Comparison of ENCODE assay signal across 8 cellular contexts in the genomic region with DNA sequence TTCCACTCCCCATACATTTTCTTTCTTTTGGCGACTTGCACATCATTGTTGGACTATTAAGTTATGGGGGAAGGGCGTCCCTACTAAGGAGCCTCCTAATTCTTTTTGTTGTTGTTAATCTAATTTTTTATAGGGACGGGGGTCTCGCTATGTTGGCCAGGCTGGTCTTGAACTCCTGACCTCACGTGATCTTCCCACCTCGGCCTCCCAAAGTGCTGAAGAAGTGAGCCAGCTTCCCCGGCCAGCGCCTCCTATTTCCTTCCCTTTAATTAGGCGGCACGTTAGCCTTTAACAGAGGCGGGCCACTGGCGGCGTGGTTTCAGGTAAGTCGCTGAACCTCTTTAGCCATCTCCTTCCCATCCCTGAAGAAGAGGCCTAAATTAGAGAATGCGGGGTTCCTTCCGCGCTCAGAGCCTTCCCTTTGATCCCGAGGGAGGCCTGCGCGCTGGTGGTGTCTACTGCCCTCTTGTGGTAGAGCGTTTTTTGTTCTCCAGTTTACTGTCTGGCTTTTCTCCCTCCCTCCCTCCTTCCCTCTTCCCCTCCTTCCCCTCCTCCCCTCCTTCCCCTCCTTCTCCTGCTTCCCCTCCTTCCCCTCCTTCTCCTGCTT. TPM values are rescaled to one million over a fixed set of nuclear protein-coding genes. Genes with fewer than 3 reads are reported as not detected.
DNase-seq lines count a peak whose midpoint lies in the region; ATAC-seq and TF ChIP-seq lines count a peak whose summit lies in the region.

No MANE protein-coding gene starts in this region.

- peak; percentile 82 to 94 for ATAC-seq in upper lobe of left lung (ENCODE audit: low FRiP score in 2 of 2)
- ATAC-seq in GM21723 (IDR thresholded peaks at IDR 0.05; ENCODE audit: unreplicated experiment) = no peak

- H3K36me3 ChIP-seq in SK-N-MC (ENCODE audit: insufficient read depth, low read length) = no peaks in the 10 kb centered on the region
- no peaks in the 10 kb centered on the region for H3K36me3 ChIP-seq in trophoblast cell (ENCODE audit: control insufficient read depth in 1 of 2, insufficient read depth in 2 of 2, low read length in 2 of 2)
- H3K36me3 ChIP-seq in upper lobe of left lung = no peaks in the 10 kb centered on the region

- peak; percentile 63 for TF ChIP-seq CTCF in NB4 (IDR thresholded peaks at IDR 0.05; ENCODE audit: low read depth, low read length)
- TF ChIP-seq CTCF in upper lobe of left lung (IDR thresholded peaks at IDR 0.05) = peak; percentile 47 to 69 (median 60)

- H3K23ac ChIP-seq in trophoblast cell (ENCODE audit: low read length) = no peak overlapping the region

- no peak overlapping the region for H2AFZ ChIP-seq in trophoblast cell (ENCODE audit: insufficient read depth, low read length, poor library complexity)

- H3K79me2 ChIP-seq in trophoblast cell (ENCODE audit: control insufficient read depth, insufficient read depth, low read length, poor library complexity) = no peaks in the 10 kb centered on the region

- no peak overlapping the region for H2BK5ac ChIP-seq in trophoblast cell (ENCODE audit: low read depth, low read length, poor library complexity)

- H3K27me3 ChIP-seq in trophoblast cell (ENCODE audit: insufficient read depth, low read length) (no peaks in the 10 kb centered on the region), upper lobe of left lung (no peaks in the 10 kb centered on the region)

- H3K18ac ChIP-seq in trophoblast cell (ENCODE audit: low read length) = no peak overlapping the region

- peak overlapping the region; percentile 55 for H3K4me2 ChIP-seq in trophoblast cell (ENCODE audit: low read length)

- no peaks in the 10 kb centered on the region for H3K9me3 ChIP-seq in SK-N-MC (ENCODE audit: low read depth, low read length)
- H3K9me3 ChIP-seq in trophoblast cell (ENCODE audit: insufficient read depth, low read depth, low read length) = no peaks in the 10 kb centered on the region
- H3K9me3 ChIP-seq in upper lobe of left lung = no peaks in the 10 kb centered on the region

- H3K4me3 ChIP-seq in NB4 (ENCODE audit: low read depth, low read length) (no peak overlapping the region), SK-N-MC (peak overlapping the region; percentile 24; the same call in 1 of the 2 replicates), trophoblast cell (ENCODE audit: low read depth, low read length) (peak overlapping the region; percentile 57), upper lobe of left lung (peak overlapping the region in 1 of 4 donors; percentile 34)

- H3K4ac ChIP-seq in trophoblast cell (ENCODE audit: low read depth, low read length) = no peak overlapping the region

- peaks cover 2% of the 10 kb centered on the region for H3K79me1 ChIP-seq in trophoblast cell (ENCODE audit: low read length)

- no peak overlapping the region for H4K91ac ChIP-seq in trophoblast cell (ENCODE audit: low read depth, low read length)

- WGBS in trophoblast cell (ENCODE audit: extremely low coverage, insufficient coverage, insufficient read length) = no CpG with 5 or more reads among the region's 21 CpGs
- WGBS in upper lobe of left lung, 2 donors = 16 to 25% methylated on average over 21 of the region's 21 CpGs

- DNase-seq in Daoy (ENCODE audit: low read depth) (peak; percentile 82), NB4 (ENCODE audit: low read depth) (peak; percentile 73), SK-N-MC (ENCODE audit: low read depth, low spot score) (peak; percentile 66), glomerular visceral epithelial cell (ENCODE audit: extremely low spot score) (peak; percentile 76), trophoblast cell (peak; percentile 19 to 76), upper lobe of left lung (peak; percentile 6 to 62)
- DNase-seq in activated naive CD4-positive, alpha-beta T cell treated with anti-CD3 and anti-CD28 coated beads, Interleukin-2, amount 50 U/mL, for 16 hours = peak; percentile 54

- no peak overlapping the region for H3K27ac ChIP-seq in SK-N-MC
- no peak overlapping the region for H3K27ac ChIP-seq in trophoblast cell (ENCODE audit: low read depth, low read length)
- no peak overlapping the region for H3K27ac ChIP-seq in upper lobe of left lung

- H4K12ac ChIP-seq in trophoblast cell (ENCODE audit: low read depth, low read length) = no peak overlapping the region

- no peak overlapping the region for H2BK12ac ChIP-seq in trophoblast cell (ENCODE audit: low read length)

- H3K4me1 ChIP-seq in trophoblast cell (ENCODE audit: control insufficient read depth in 1 of 2, insufficient read depth in 2 of 2, low read length in 2 of 2) (peaks cover 0 to 2% of the 10 kb centered on the region in 2 experiments), upper lobe of left lung (peaks cover 0 to 5% (median 2%) of the 10 kb centered on the region in 4 donors)

- H3K9ac ChIP-seq in SK-N-MC (ENCODE audit: insufficient read length) (no peak overlapping the region), trophoblast cell (ENCODE audit: low read length) (no peak overlapping the region)

- H4K8ac ChIP-seq in trophoblast cell (ENCODE audit: low read depth, low read length) = no peak overlapping the region

- H2BK120ac ChIP-seq in trophoblast cell (ENCODE audit: insufficient read depth, low read length, poor library complexity) = no peak overlapping the region

- no peak overlapping the region for H3K14ac ChIP-seq in trophoblast cell (ENCODE audit: low read length)

- no peak overlapping the region for H2AK5ac ChIP-seq in trophoblast cell (ENCODE audit: low read length)

- no peak for TF ChIP-seq EP300 in upper lobe of left lung (IDR thresholded peaks at IDR 0.05)

- no peak for TF ChIP-seq POLR2A in NB4 (IDR thresholded peaks at IDR 0.05; ENCODE audit: extremely low read depth, insufficient read length)
- TF ChIP-seq POLR2A in upper lobe of left lung (IDR thresholded peaks at IDR 0.05) = no peak

RNA-seq across cellular contexts. Expression of gene TNFRSF9, which starts 38.1 kb away (rescaled TPM):
- total RNA-seq in Daoy (2014; rRNA removed; shearing (Covaris generic)) = 42.9 and 46.9 TPM in 2 replicates
- 0.04 and 0.10 TPM in 2 replicates for polyA plus RNA-seq in trophoblast cell (2013)
- 1 to 10 TPM in 2 of 6 donors, under 1 TPM in 3, not detected in 1; 0.11 to 1.5 (median 0.61) TPM for total RNA-seq in upper lobe of left lung

RNA-seq across cellular contexts. Expression of gene UTS2, which starts 49.7 kb away (rescaled TPM):
- total RNA-seq in Daoy (2014; rRNA removed; shearing (Covaris generic)) = not detected in 2 replicates
- not detected in 2 replicates for polyA plus RNA-seq in trophoblast cell (2013)
- not detected for total RNA-seq in upper lobe of left lung

RNA-seq across cellular contexts. Expression of gene PARK7, which starts 58.9 kb away (rescaled TPM):
- total RNA-seq in Daoy (2014; rRNA removed; shearing (Covaris generic)) = 330 and 448 TPM in 2 replicates
- 191 and 200 TPM in 2 replicates for polyA plus RNA-seq in trophoblast cell (2013)
- total RNA-seq in upper lobe of left lung = 100 to 1,000 TPM in 4 of 6 donors, 10 to 100 TPM in 2; 52.4 to 217 (median 130) TPM

Comparison
In these comparisons a context has a peak if more than half of its experiments do, and no peak if none do; other contexts are left out.
1. RNA of gene TNFRSF9, which starts 38.1 kb away (total RNA-seq): 42.9 to 46.9 TPM in Daoy; 0.11 to 1.5 TPM in upper lobe of left lung; every median in the first group is over 10 times any median in the second.
2. Peak in every context shown above with its lines, with median percentiles within 50 percentile points of each other: DNase-seq.